ENCODE assay signal across 9 cellular contexts in the genomic region with DNA sequence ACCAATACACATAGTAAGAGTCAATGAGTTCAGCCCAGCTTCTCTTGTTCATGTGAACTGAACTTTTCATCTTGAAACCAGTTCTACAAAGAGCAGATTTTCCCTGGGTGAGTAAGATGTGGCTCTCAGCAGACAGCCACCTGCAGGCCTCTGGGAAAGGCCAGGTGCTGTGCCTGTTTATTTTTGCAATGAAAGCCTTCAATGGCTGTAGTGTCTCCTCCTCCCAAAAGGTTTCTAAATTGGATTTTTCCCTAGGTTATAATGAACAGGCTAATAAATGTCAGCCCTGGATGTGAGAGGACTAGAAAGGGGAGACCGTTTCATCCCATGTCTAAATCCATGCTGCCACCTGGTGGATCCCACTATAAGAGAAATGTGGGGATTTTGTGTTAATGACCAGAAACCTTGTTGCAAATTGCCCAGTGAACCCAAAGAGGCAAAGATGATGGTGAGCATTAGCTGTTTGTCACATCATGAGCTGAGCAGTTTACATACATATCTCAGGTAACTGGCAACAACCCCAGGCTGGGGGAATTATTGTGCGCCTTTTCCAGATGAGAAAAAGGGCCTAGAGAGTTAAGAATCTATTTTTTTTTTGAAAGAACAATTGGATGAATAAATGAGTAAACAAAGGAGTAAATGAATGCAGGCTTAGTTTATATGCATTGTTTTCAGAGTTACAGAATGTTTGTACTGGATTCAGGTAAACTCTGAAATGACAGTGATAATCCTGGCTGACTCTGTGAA. TPM values are rescaled to one million over a fixed set of nuclear protein-coding genes. Genes with fewer than 3 reads are reported as not detected.
DNase-seq lines count a peak whose midpoint lies in the region; ATAC-seq and TF ChIP-seq lines count a peak whose summit lies in the region.
"Had no signal": no experiment of that assay in that cellular context is flagged by ENCODE, and none has a peak within 500 bp of the region (broad histone marks: within the 10 kb centered on the region; RNA-seq: fewer than 3 reads in every experiment).

No MANE protein-coding gene starts in this region.

- peaks cover 50% of the 10 kb centered on the region for H3K4me1 ChIP-seq in left ventricle myocardium inferior
- H3K4me1 ChIP-seq in KMS-11 (ENCODE audit: low read depth, poor library complexity, severe bottlenecking) = peaks cover 26% of the 10 kb centered on the region
- peaks cover 46% of the 10 kb centered on the region for H3K4me1 ChIP-seq in Panc1 (ENCODE audit: control insufficient read depth, insufficient read depth, low read length)

- H3K9me3 ChIP-seq in left ventricle myocardium inferior (replicated peaks) (peaks cover 5% of the 10 kb centered on the region), Panc1 (ENCODE audit: control insufficient read depth, insufficient read depth, low read depth, low read length) (peaks cover 12% of the 10 kb centered on the region; the same call in 1 of the 2 replicates)

- ATAC-seq in Right ventricle myocardium superior (ENCODE audit: poor library complexity) (no peak), Panc1 (no peak), GM21423 (IDR thresholded peaks at IDR 0.05; ENCODE audit: unreplicated experiment) (no peak), GM19397 (IDR thresholded peaks at IDR 0.05; ENCODE audit: unreplicated experiment) (no peak)

- H2AFZ ChIP-seq in KMS-11 (ENCODE audit: low read depth) = peak overlapping the region; percentile 19; the same call in 1 of the 2 replicates

- H3K4me1 Mint-ChIP-seq in endothelial cell (ENCODE audit: unreplicated experiment) = peaks cover 34% of the 10 kb centered on the region

- no peak for DNase-seq in left ventricle myocardium inferior
- no peak for DNase-seq in Right ventricle myocardium superior
- no peak for DNase-seq in Panc1 (ENCODE audit: low read depth, low spot score)
- DNase-seq in endothelial cell (ENCODE audit: low spot score) = peak; percentile 60
- peak in 35 of 56 donors; percentile 10 to 81 (median 34) for DNase-seq in nucleus accumbens (lab: John Stamatoyannopoulos, UW)

- H3K9me3 Mint-ChIP-seq in endothelial cell (ENCODE audit: unreplicated experiment) = no peaks in the 10 kb centered on the region
- H3K9me3 Mint-ChIP-seq: dendritic cell treated with granulocyte-macrophage colony-stimulating factor and Interleukin-4, amounts not matched to agents 40 ng/mL and 50 ng/mL, for 4 days had no signal

- no peaks in the 10 kb centered on the region for H3K36me3 Mint-ChIP-seq in endothelial cell (ENCODE audit: low read depth, unreplicated experiment)

- H3K4me3 ChIP-seq in left ventricle myocardium inferior (no peak overlapping the region), KMS-11 (IDR thresholded peaks at IDR 0.05; ENCODE audit: insufficient read depth, low read depth, low read length) (no peak overlapping the region), Panc1 (ENCODE audit: low read depth in 2 of 2, low read length in 2 of 2) (no peak overlapping the region)

- no peaks in the 10 kb centered on the region for H3K79me2 ChIP-seq in KMS-11 (ENCODE audit: insufficient read depth, low read depth)

- H3K27me3 ChIP-seq in left ventricle myocardium inferior (ENCODE audit: low read depth) (no peaks in the 10 kb centered on the region), KMS-11 (ENCODE audit: insufficient read depth, low read depth) (no peaks in the 10 kb centered on the region), Panc1 (ENCODE audit: control insufficient read depth, insufficient read depth, low read length) (no peaks in the 10 kb centered on the region)

- in situ Hi-C loops in Panc1 (cut with HindIII; ENCODE audit: low pct_unique_long_range_greater_than_20kb, low sequenced_read_pairs) = no loop called here

- TF ChIP-seq CTCF in left ventricle myocardium inferior (IDR thresholded peaks at IDR 0.05; ENCODE audit: borderline replicate concordance) (peak; percentile 76), KMS-11 (conservative IDR thresholded peaks at IDR 0.05; ENCODE audit: low read depth, low read length) (peak; percentile 96), Panc1 (IDR thresholded peaks at IDR 0.05) (peak; percentile 83), endothelial cell (IDR thresholded peaks at IDR 0.05; ENCODE audit: unreplicated experiment) (peak; percentile 66)

- H3K9ac ChIP-seq in KMS-11 = no peak overlapping the region

- no peak overlapping the region for H3K4me2 ChIP-seq in KMS-11

- peak overlapping the region; percentile 93 for H3K27ac ChIP-seq in left ventricle myocardium inferior (replicated peaks)
- H3K27ac ChIP-seq in KMS-11 = peak overlapping the region; percentile 15; the same call in 1 of the 2 replicates
- H3K27ac ChIP-seq in Panc1 (ENCODE audit: low read length) = peak overlapping the region; percentile 94

- H3K4me3 Mint-ChIP-seq in endothelial cell (ENCODE audit: unreplicated experiment) = no peak overlapping the region
- H3K4me3 Mint-ChIP-seq: dendritic cell treated with granulocyte-macrophage colony-stimulating factor and Interleukin-4, amounts not matched to agents 40 ng/mL and 50 ng/mL, for 4 days had no signal

- CTCF ChIA-PET in Panc1 (lab: Charles Lee) = no interaction called here

- H3K27me3 Mint-ChIP-seq in endothelial cell (ENCODE audit: unreplicated experiment) = peaks cover 5% of the 10 kb centered on the region

- POLR2A ChIA-PET in Panc1 (lab: Charles Lee) = no interaction called here

- no peaks in the 10 kb centered on the region for H3K36me3 ChIP-seq in left ventricle myocardium inferior
- H3K36me3 ChIP-seq in KMS-11 (ENCODE audit: insufficient read depth) = no peaks in the 10 kb centered on the region
- no peaks in the 10 kb centered on the region for H3K36me3 ChIP-seq in Panc1 (ENCODE audit: control insufficient read depth, insufficient read depth, low read length)

- H3K27ac Mint-ChIP-seq in endothelial cell (ENCODE audit: unreplicated experiment) = no peak overlapping the region
- H3K27ac Mint-ChIP-seq: dendritic cell treated with granulocyte-macrophage colony-stimulating factor and Interleukin-4, amounts not matched to agents 40 ng/mL and 50 ng/mL, for 4 days had no signal

- intact Hi-C loops in left ventricle myocardium inferior (cut with micrococcal nuclease) = loop anchor here (5.0 kb wide), 2 partner anchors 146 to 326 kb away; no protein-coding TSS in a partner anchor
- intact Hi-C loops in Right ventricle myocardium superior (cut with DNase I) = loop anchor here (2.0 to 5.0 kb wide), 2 partner anchors 146 to 325 kb away; no protein-coding TSS in a partner anchor
- intact Hi-C loops in Panc1 (cut with micrococcal nuclease; ENCODE audit: unreplicated experiment) = loop anchor here (1.0 to 10.0 kb wide), 2 partner anchors 133 to 326 kb away; no protein-coding TSS in a partner anchor

- BruUV-seq in Panc1 (replicated peaks; lab: Mats Ljungman, UMichigan) = no TSS peak

- H4K20me1 ChIP-seq in KMS-11 (ENCODE audit: insufficient read depth) = no peaks in the 10 kb centered on the region

RNA-seq across cellular contexts. Expression of gene C11orf91, which starts 12.7 kb away (rescaled TPM):
- total RNA-seq in left ventricle myocardium inferior = not detected
- not detected for total RNA-seq in Right ventricle myocardium superior
- 1.3 TPM for total RNA-seq in Panc1 (2021; ENCODE audit: unreplicated experiment)
- not detected for polyA plus RNA-seq in Panc1 (2012; ENCODE audit: insufficient read length)
- not detected for total RNA-seq in endothelial cell (ENCODE audit: unreplicated experiment)

RNA-seq across cellular contexts. Expression of gene CD59, which starts 48.3 kb away (rescaled TPM):
- total RNA-seq in left ventricle myocardium inferior (789 TPM), Right ventricle myocardium superior (713 TPM), Panc1 (2021; ENCODE audit: unreplicated experiment) (736 TPM), endothelial cell (ENCODE audit: unreplicated experiment) (101 TPM)
- 456 TPM for polyA plus RNA-seq in Panc1 (2012; ENCODE audit: insufficient read length)

Comparison
In these comparisons a context has a peak if more than half of its experiments do, and no peak if none do; other contexts are left out.
1. DNase-seq: peak in endothelial cell (single experiment) and nucleus accumbens (35 of 56); none in left ventricle myocardium inferior (single experiment), Right ventricle myocardium superior (single experiment) and Panc1 (single experiment).
2. H3K27ac ChIP-seq: peak in every context shown above with its lines; median percentile 94 in Panc1; 93 in left ventricle myocardium inferior; 15 in KMS-11.
3. Peak in every context shown above with its lines, with median percentiles within 50 percentile points of each other: CTCF ChIP-seq.